In genomic region chr12:70648831-70649230, GRCh38 we compare ENCODE assay signal across 16 cellular contexts. TPM values are rescaled to one million over a fixed set of nuclear protein-coding genes. Genes with fewer than 3 reads are reported as not detected.
DNase-seq lines count a peak whose midpoint lies in the region; ATAC-seq and TF ChIP-seq lines count a peak whose summit lies in the region.
"Had no signal": no experiment of that assay in that cellular context is flagged by ENCODE, and none has a peak within 500 bp of the region (broad histone marks: within the 10 kb centered on the region; RNA-seq: fewer than 3 reads in every experiment).

No MANE protein-coding gene starts in this region.

- in situ Hi-C loops in astrocyte of the cerebellum (cut with HindIII; ENCODE audit: low sequenced_read_pairs) = no loop called here

- DNase-seq in Right ventricle myocardium superior (no peak), cardiac septum (ENCODE audit: low spot score) (no peak), astrocyte of the cerebellum (ENCODE audit: low read depth) (peak; percentile 58), fibroblast of villous mesenchyme (ENCODE audit: low read depth) (peak; percentile 14), stromal cell of bone marrow (ENCODE audit: low read depth) (peak; percentile 83), NCI-H2029 (lab: John Stamatoyannopoulos, UW) (no peak)
- no peak for DNase-seq in activated CD8-positive, alpha-beta memory T cell treated with anti-CD3 and anti-CD28 coated beads for 24 hours
- no peak for DNase-seq in activated CD4-positive, alpha-beta T cell treated with anti-CD3 and anti-CD28 coated beads for 48 hours
- DNase-seq: activated CD4-positive, alpha-beta T cell treated with anti-CD3 and anti-CD28 coated beads for 4 hours; activated T-cell treated with anti-CD3 and anti-CD28 coated beads, Interleukin-2, amount 50 U/mL, for 48 hours; NCI-H1092; NCI-H524; nucleus accumbens; Peyer's patch had no signal

- intact Hi-C loops in Right ventricle myocardium superior (cut with DNase I) (no loop called here), cardiac septum (cut with DNase I) (loop anchor here (5.0 to 10.0 kb wide), 3 partner anchors 37 to 73 kb away; no protein-coding TSS in a partner anchor)

- TF ChIP-seq CTCF in astrocyte of the cerebellum (IDR thresholded peaks at IDR 0.05; ENCODE audit: low read depth, low read length, missing control alignments) = no peak
- no peak for TF ChIP-seq CTCF in fibroblast of villous mesenchyme (IDR thresholded peaks at IDR 0.05; ENCODE audit: insufficient read depth, low read depth, low read length)

- H3K4me3 ChIP-seq in astrocyte of the cerebellum (ENCODE audit: low read depth, low read length) = no peak overlapping the region
- no peak overlapping the region for H3K4me3 ChIP-seq in fibroblast of villous mesenchyme (ENCODE audit: low read depth, low read length)
- H3K4me3 ChIP-seq: Peyer's patch, thoracic aorta had no signal

- peak; percentile 43 for ATAC-seq in Right ventricle myocardium superior (ENCODE audit: poor library complexity)

RNA-seq across cellular contexts. Expression of gene PTPRB, which starts 11.6 kb away (rescaled TPM):
- total RNA-seq in Right ventricle myocardium superior = 34.6 TPM
- 28.9 TPM for total RNA-seq in cardiac septum
- total RNA-seq in fibroblast of villous mesenchyme = 0.43 and 0.97 TPM in 2 replicates
- total RNA-seq: T-helper 2 cell treated with Interferon-gamma antibody and Interleukin-4, amounts not matched to agents 100 ng/mL and 5 ng/mL, for 36 hours had no signal

Comparison
In these comparisons a context has a peak if more than half of its experiments do, and no peak if none do; other contexts are left out.
1. DNase-seq: peak in astrocyte of the cerebellum (single experiment), fibroblast of villous mesenchyme (single experiment) and stromal cell of bone marrow (single experiment); none in Right ventricle myocardium superior (single experiment), cardiac septum (single experiment), activated CD8-positive, alpha-beta memory T cell treated with anti-CD3 and anti-CD28 coated beads for 24 hours (single experiment), activated CD4-positive, alpha-beta T cell treated with anti-CD3 and anti-CD28 coated beads for 48 hours (single experiment) and NCI-H2029 (single experiment).
2. RNA of gene PTPRB, which starts 11.6 kb away (total RNA-seq): 34.6 TPM in Right ventricle myocardium superior (single experiment) and 28.9 TPM in cardiac septum (single experiment); 0.43 to 0.97 TPM in fibroblast of villous mesenchyme; every median in the first group is over 10 times any median in the second.